11 cellular contexts compared by ENCODE assay signal in genomic region chr1:17329610-17330009, GRCh38. TPM values are rescaled to one million over a fixed set of nuclear protein-coding genes. Genes with fewer than 3 reads are reported as not detected.
"Had no signal": no experiment of that assay in that cellular context is flagged by ENCODE, and none has a peak within 500 bp of the region (broad histone marks: within the 10 kb centered on the region; RNA-seq: fewer than 3 reads in every experiment).

No MANE protein-coding gene starts in this region.

- H3K4me3 ChIP-seq: GM23248, HAP-1 had no signal

- H3K27ac Mint-ChIP-seq: HFFc6, IgD-negative memory B cell had no signal

- H3K4me3 Mint-ChIP-seq: HFFc6, IgD-negative memory B cell had no signal

- H3K9me3 ChIP-seq: HAP-1 had no signal

- H3K9ac ChIP-seq: GM23248 had no signal

- FAIRE-seq: HepG2 had no signal

- H3K4me1 Mint-ChIP-seq: IgD-negative memory B cell had no signal

- H3K36me3 ChIP-seq: HAP-1 had no signal

- H2AFZ ChIP-seq: GM23248 had no signal

- ATAC-seq: HepG2 had no signal

- H3K27ac ChIP-seq: GM23248, HL-60 had no signal

- H3K4me1 ChIP-seq: HAP-1 had no signal

- DNase-seq: GM23248, GOT3, H7, HFFc6, KG1 had no signal

RNA-seq across cellular contexts. Expression of gene PADI4, which starts 21.6 kb away (rescaled TPM):
- total RNA-seq: GM23248, HFFc6 had no signal
- polyA plus RNA-seq: GM23248 had no signal

RNA-seq across cellular contexts. Expression of gene PADI6, which starts 42.4 kb away (rescaled TPM):
- total RNA-seq: GM23248, H4, H7, HepG2, HFFc6, HT1080 had no signal
- polyA plus RNA-seq: GM23248, HepG2, IgD-negative memory B cell had no signal
